In the genomic region with DNA sequence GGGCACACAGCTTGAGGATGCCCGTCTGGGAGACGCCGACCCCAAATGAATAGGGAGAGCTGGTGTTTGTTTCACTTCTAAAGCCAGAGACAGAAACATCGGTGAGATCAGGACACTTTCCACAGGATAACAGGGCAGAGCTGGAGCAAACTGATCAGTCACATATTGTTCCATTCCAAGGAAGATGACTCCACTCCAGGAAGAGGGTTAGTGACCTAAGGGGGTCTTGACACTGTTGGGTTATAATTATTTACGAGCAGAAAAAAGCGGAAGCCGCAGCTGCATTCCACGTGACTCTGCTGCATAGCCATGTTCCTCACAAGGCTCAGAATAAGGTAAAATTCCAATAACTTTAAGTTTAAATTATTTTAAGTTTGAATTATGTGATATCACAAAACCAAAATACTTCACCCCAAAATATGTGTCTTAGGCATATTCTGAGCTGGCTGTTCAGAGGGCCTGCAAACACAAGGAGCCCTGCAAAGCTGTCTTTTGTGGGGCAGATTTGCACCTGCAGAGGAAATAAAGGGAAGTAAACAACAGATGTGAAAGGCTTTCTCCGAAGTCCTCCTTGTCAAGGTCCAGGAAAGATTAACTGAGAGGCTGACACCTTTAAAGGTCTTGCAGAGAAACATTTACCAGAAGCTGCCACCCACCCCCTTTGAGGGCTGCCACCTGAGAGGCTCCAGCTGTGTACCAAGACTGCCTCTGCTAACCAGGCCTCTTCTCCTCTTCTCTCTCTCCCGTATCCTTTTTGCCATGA, we compare ENCODE assay signal across 16 cellular contexts.
DNase-seq lines count a peak whose midpoint lies in the region; ATAC-seq, FAIRE-seq and TF ChIP-seq lines count a peak whose summit lies in the region.
"Had no signal": no experiment of that assay in that cellular context is flagged by ENCODE, and none has a peak within 500 bp of the region (broad histone marks: within the 10 kb centered on the region; RNA-seq: fewer than 3 reads in every experiment).

No MANE protein-coding gene starts in this region.

- no peak for TF ChIP-seq RAD21 in H1 (IDR thresholded peaks at IDR 0.05 in 1 of 2, conservative IDR thresholded peaks at IDR 0.05 in 1 of 2; ENCODE audit: low read depth in 2 of 2, low read length in 2 of 2)

- H2BK120ac ChIP-seq in H1 (replicated peaks; ENCODE audit: low read depth, low read length): no peak overlapping the region

- CTCF ChIA-PET in H1 (lab: Charles Lee; ENCODE audit: partially characterized antibody): interaction anchor here (1.3 kb wide), 1 partner anchor 15 kb away, joined by 4 read pairs; no protein-coding TSS in a partner anchor

- H3K4me1 Mint-ChIP-seq in activated T-cell treated with anti-CD3 and anti-CD28 coated beads, Interleukin-2, amount 50 U/mL, for 72 hours (ENCODE audit: low read depth): peaks cover 5% of the 10 kb centered on the region
- peaks cover 14% of the 10 kb centered on the region for H3K4me1 Mint-ChIP-seq in activated T-cell treated with anti-CD3 and anti-CD28 coated beads, Interleukin-2, amount 50 U/mL, for 24 hours (ENCODE audit: low read depth)
- H3K4me1 Mint-ChIP-seq in stimulated activated naive B cell treated with anti-CD40 and anti-IgM and Interleukin-4, amounts not matched to agents 10 μg/mL and 1 μg/mL and 100 μg/mL, for 72 hours: peaks cover 9 to 23% of the 10 kb centered on the region in 2 donors

- TF ChIP-seq EP300 in H1 (IDR thresholded peaks at IDR 0.05; ENCODE audit: borderline replicate concordance in 1 of 2, low read depth in 2 of 2, low read length in 2 of 2): no peak

- H3K56ac ChIP-seq in H1 (replicated peaks; ENCODE audit: insufficient read length, low read depth, low read length): no peak overlapping the region

- H3K27ac Mint-ChIP-seq in activated T-cell treated with anti-CD3 and anti-CD28 coated beads, Interleukin-2, amount 50 U/mL, for 72 hours: no peak overlapping the region
- no peak overlapping the region for H3K27ac Mint-ChIP-seq in activated T-cell treated with anti-CD3 and anti-CD28 coated beads, Interleukin-2, amount 50 U/mL, for 24 hours
- peak overlapping the region; percentile 22 for H3K27ac Mint-ChIP-seq in stimulated activated naive B cell treated with anti-CD40 and anti-IgM and Interleukin-4, amounts not matched to agents 10 μg/mL and 1 μg/mL and 100 μg/mL, for 72 hours
- H3K27ac Mint-ChIP-seq: progenitor cell of endocrine pancreas had no signal

- no peak overlapping the region for H3K14ac ChIP-seq in H1 (ENCODE audit: insufficient read length)

- no peaks in the 10 kb centered on the region for H3K36me3 Mint-ChIP-seq in activated T-cell treated with anti-CD3 and anti-CD28 coated beads, Interleukin-2, amount 50 U/mL, for 72 hours (ENCODE audit: insufficient read depth in 2 of 2)
- H3K36me3 Mint-ChIP-seq in activated T-cell treated with anti-CD3 and anti-CD28 coated beads, Interleukin-2, amount 50 U/mL, for 24 hours (ENCODE audit: low read depth): no peaks in the 10 kb centered on the region
- no peaks in the 10 kb centered on the region for H3K36me3 Mint-ChIP-seq in stimulated activated naive B cell treated with anti-CD40 and anti-IgM and Interleukin-4, amounts not matched to agents 10 μg/mL and 1 μg/mL and 100 μg/mL, for 72 hours

- 64% methylated on average over 10 of the region's 10 CpGs; no CpG with 5 or more reads in 1 of the 2 experiments for WGBS in H1 (ENCODE audit: extremely low coverage in 1 of 2, insufficient coverage in 1 of 2, insufficient read length in 1 of 2, insufficient replicate concordance in 2 of 2, low coverage in 1 of 2, low lambda C conversion rate in 2 of 2, missing lambda C conversion rate in 1 of 2), 2 experiments
- 17% methylated on average over 10 of the region's 10 CpGs for WGBS in hepatocyte (ENCODE audit: low lambda C conversion rate, missing lambda C conversion rate)

- POLR2A ChIA-PET in H1 (lab: Charles Lee; ENCODE audit: partially characterized antibody): no interaction called here

- peak overlapping the region; percentile 7 to 27 for H3K4me3 Mint-ChIP-seq in activated T-cell treated with anti-CD3 and anti-CD28 coated beads, Interleukin-2, amount 50 U/mL, for 72 hours
- H3K4me3 Mint-ChIP-seq in activated T-cell treated with anti-CD3 and anti-CD28 coated beads, Interleukin-2, amount 50 U/mL, for 24 hours: no peak overlapping the region
- peak overlapping the region; percentile 46 to 62 for H3K4me3 Mint-ChIP-seq in stimulated activated naive B cell treated with anti-CD40 and anti-IgM and Interleukin-4, amounts not matched to agents 10 μg/mL and 1 μg/mL and 100 μg/mL, for 72 hours

- ATAC-seq in activated T-cell treated with anti-CD3 and anti-CD28 coated beads, Interleukin-2, amount 50 U/mL, for 72 hours (replicated peaks in 1 of 2): no peak
- peak; percentile 73 to 91 for ATAC-seq in stimulated activated naive B cell treated with anti-CD40 and anti-IgM and Interleukin-4, amounts not matched to agents 10 μg/mL and 1 μg/mL and 100 μg/mL, for 72 hours (replicated peaks)
- ATAC-seq in GM18517 (IDR thresholded peaks at IDR 0.05; ENCODE audit: unreplicated experiment) (no peak), GM21786 (IDR thresholded peaks at IDR 0.05; ENCODE audit: unreplicated experiment) (no peak)
- ATAC-seq: left lung had no signal

- no peak overlapping the region for H3K18ac ChIP-seq in H1 (ENCODE audit: extremely low read depth, low read length)

- no peaks in the 10 kb centered on the region for H3K9me3 Mint-ChIP-seq in activated T-cell treated with anti-CD3 and anti-CD28 coated beads, Interleukin-2, amount 50 U/mL, for 72 hours
- H3K9me3 Mint-ChIP-seq in activated T-cell treated with anti-CD3 and anti-CD28 coated beads, Interleukin-2, amount 50 U/mL, for 24 hours: peaks cover under 1% of the 10 kb centered on the region
- peaks cover 0 to 5% of the 10 kb centered on the region in 2 donors for H3K9me3 Mint-ChIP-seq in stimulated activated naive B cell treated with anti-CD40 and anti-IgM and Interleukin-4, amounts not matched to agents 10 μg/mL and 1 μg/mL and 100 μg/mL, for 72 hours

- H3K27me3 ChIP-seq in H1 (replicated peaks in 1 of 4; ENCODE audit: control insufficient read depth in 3 of 4, extremely low read depth in 1 of 4, insufficient read depth in 3 of 4, low read length in 3 of 4): no peaks in the 10 kb centered on the region
- no peaks in the 10 kb centered on the region for H3K27me3 ChIP-seq in hepatocyte
- H3K27me3 ChIP-seq: left lung had no signal

- H2BK20ac ChIP-seq in H1 (ENCODE audit: low read length): no peak overlapping the region

- peak overlapping the region; percentile 86; the same call in 1 of the 2 replicates for H2BK12ac ChIP-seq in H1 (ENCODE audit: low read depth, low read length)

- H3K9me3 ChIP-seq in H1 (ENCODE audit: insufficient read depth in 2 of 2, low read depth in 1 of 2, low read length in 1 of 2) (no peaks in the 10 kb centered on the region), hepatocyte (ENCODE audit: low read depth) (no peaks in the 10 kb centered on the region)
- H3K9me3 ChIP-seq: left lung had no signal

- H3K4me3 ChIP-seq in NB4 (ENCODE audit: low read depth, low read length): no peak overlapping the region
- H3K4me3 ChIP-seq in H1 (ENCODE audit: extremely low read depth in 1 of 4, insufficient read depth in 2 of 4, low read depth in 3 of 4, low read length in 4 of 4): peak overlapping the region in 1 of 4 experiments; percentile 12; a peak in 1 of 8 replicates
- no peak overlapping the region for H3K4me3 ChIP-seq in hepatocyte
- H3K4me3 ChIP-seq: left lung had no signal

- no peak overlapping the region; the same call in 1 of the 2 replicates for H2BK15ac ChIP-seq in H1 (ENCODE audit: low read length)

- no peak overlapping the region for H3K9ac ChIP-seq in H1 (replicated peaks in 1 of 4; ENCODE audit: extremely low read depth in 1 of 4, low read depth in 3 of 4, low read length in 3 of 4)

- H3K27ac ChIP-seq in H1 (ENCODE audit: low read depth, low read length) (no peak overlapping the region), hepatocyte (no peak overlapping the region)
- H3K27ac ChIP-seq: left lung had no signal

- H2AFZ ChIP-seq in H1 (ENCODE audit: low read length) (no peak overlapping the region), hepatocyte (no peak overlapping the region)

- H4K20me1 ChIP-seq in H1 (replicated peaks in 1 of 2; ENCODE audit: control insufficient read depth in 1 of 2, insufficient read depth in 2 of 2, low read length in 2 of 2) (no peaks in the 10 kb centered on the region), hepatocyte (ENCODE audit: insufficient read depth, poor library complexity, severe bottlenecking) (no peaks in the 10 kb centered on the region)

- TF ChIP-seq POLR2A in NB4 (IDR thresholded peaks at IDR 0.05; ENCODE audit: extremely low read depth, insufficient read length) (no peak), H1 (IDR thresholded peaks at IDR 0.05; ENCODE audit: control extremely low read depth in 1 of 2, low read depth in 2 of 2, low read length in 2 of 2) (no peak)

- no peak overlapping the region for H4K91ac ChIP-seq in H1 (replicated peaks; ENCODE audit: insufficient read length, low read length)

- no peak overlapping the region for H2AK5ac ChIP-seq in H1 (ENCODE audit: low read depth, low read length)

- no peak overlapping the region for H3K4ac ChIP-seq in H1 (replicated peaks; ENCODE audit: insufficient read length, low read depth, low read length)

- H2BK5ac ChIP-seq in H1 (ENCODE audit: low read depth, low read length): peak overlapping the region; percentile 8; the same call in 1 of the 2 replicates

- TF ChIP-seq CTCF in NB4 (IDR thresholded peaks at IDR 0.05; ENCODE audit: low read depth, low read length): no peak
- TF ChIP-seq CTCF in H1 (IDR thresholded peaks at IDR 0.05; ENCODE audit: control extremely low read depth in 1 of 3, insufficient read depth in 1 of 3, low read depth in 1 of 3, low read length in 3 of 3): no peak
- TF ChIP-seq CTCF in hepatocyte (IDR thresholded peaks at IDR 0.05; ENCODE audit: poor library complexity): no peak

- H3K9me2 ChIP-seq in hepatocyte (replicated peaks; ENCODE audit: insufficient read depth): no peaks in the 10 kb centered on the region

- no peaks in the 10 kb centered on the region for H3K36me3 ChIP-seq in H1 (ENCODE audit: control insufficient read depth in 2 of 4, insufficient read depth in 4 of 4, low read length in 3 of 4)
- H3K36me3 ChIP-seq in hepatocyte (replicated peaks; ENCODE audit: insufficient read depth, low read depth): no peaks in the 10 kb centered on the region
- H3K36me3 ChIP-seq: left lung had no signal

- H3K27me3 Mint-ChIP-seq in activated T-cell treated with anti-CD3 and anti-CD28 coated beads, Interleukin-2, amount 50 U/mL, for 72 hours (ENCODE audit: low read depth): no peaks in the 10 kb centered on the region
- H3K27me3 Mint-ChIP-seq in activated T-cell treated with anti-CD3 and anti-CD28 coated beads, Interleukin-2, amount 50 U/mL, for 24 hours: no peaks in the 10 kb centered on the region
- no peaks in the 10 kb centered on the region for H3K27me3 Mint-ChIP-seq in stimulated activated naive B cell treated with anti-CD40 and anti-IgM and Interleukin-4, amounts not matched to agents 10 μg/mL and 1 μg/mL and 100 μg/mL, for 72 hours

- no peak for DNase-seq in activated T-cell treated with anti-CD3 and anti-CD28 coated beads, Interleukin-2, amount 50 U/mL, for 72 hours
- no peak for DNase-seq in activated T-cell treated with anti-CD3 and anti-CD28 coated beads, Interleukin-2, amount 50 U/mL, for 24 hours
- DNase-seq in NB4 (ENCODE audit: low read depth) (peak; percentile 28), H1 (ENCODE audit: low read depth in 1 of 2, low spot score in 2 of 2) (no peak), hepatocyte (ENCODE audit: low spot score) (no peak)
- no peak for DNase-seq in stimulated activated naive B cell treated with anti-CD40 and anti-IgM and Interleukin-4, amounts not matched to agents 10 μg/mL and 1 μg/mL and 100 μg/mL, for 72 hours
- DNase-seq: activated CD4-positive, CD25-positive, alpha-beta regulatory T cell treated with anti-CD3 and anti-CD28 coated beads, Interleukin-2, amount 50 U/mL, for 72 hours; activated naive CD4-positive, alpha-beta T cell treated with Interleukin-2 at 50 U/mL for 16 hours; cortex of kidney; left lung; NCI-H2171; stimulated activated CD4-positive, alpha-beta T cell treated with anti-CD3 and anti-CD28 coated beads, Interleukin-4, amount 100 ng/mL, for 4 hours; substantia nigra had no signal

- FAIRE-seq in H1 (lab: Jason Lieb, UNC): no peak

- H4K5ac ChIP-seq in H1 (ENCODE audit: insufficient read length, low read depth, low read length): no peak overlapping the region

- no peaks in the 10 kb centered on the region for H3K79me2 ChIP-seq in H1 (ENCODE audit: control insufficient read depth in 1 of 2, insufficient read depth in 2 of 2, low read length in 2 of 2)
- H3K79me2 ChIP-seq in hepatocyte: no peaks in the 10 kb centered on the region

- peaks cover 5 to 11% (median 9%) of the 10 kb centered on the region in 4 experiments for H3K4me1 ChIP-seq in H1 (replicated peaks in 1 of 4; ENCODE audit: control insufficient read depth in 3 of 4, insufficient read depth in 4 of 4, low read length in 3 of 4)
- no peaks in the 10 kb centered on the region for H3K4me1 ChIP-seq in hepatocyte (ENCODE audit: insufficient read depth)
- H3K4me1 ChIP-seq: left lung had no signal

- no peaks in the 10 kb centered on the region for H3K79me1 ChIP-seq in H1 (ENCODE audit: low read depth, low read length)

- H3K23me2 ChIP-seq in H1 (ENCODE audit: low read depth, low read length): no peaks in the 10 kb centered on the region

- no peak overlapping the region for H3K23ac ChIP-seq in H1 (ENCODE audit: insufficient read length)

- H3K4me2 ChIP-seq in H1 (ENCODE audit: insufficient read depth in 1 of 2, low read depth in 2 of 2, low read length in 2 of 2) (peak overlapping the region; percentile 16 to 41), hepatocyte (no peak overlapping the region)

- H4K8ac ChIP-seq in H1 (ENCODE audit: extremely low read depth, insufficient read depth, low read length): no peak overlapping the region

Comparison
In these comparisons a context has a peak if more than half of its experiments do, and no peak if none do; other contexts are left out.
1. ATAC-seq: peak in stimulated activated naive B cell treated with anti-CD40 and anti-IgM and Interleukin-4, amounts not matched to agents 10 μg/mL and 1 μg/mL and 100 μg/mL, for 72 hours (2 of 2); none in activated T-cell treated with anti-CD3 and anti-CD28 coated beads, Interleukin-2, amount 50 U/mL, for 72 hours (0 of 2), GM18517 (single experiment) and GM21786 (single experiment).